18 cellular contexts compared by ENCODE assay signal in the genomic region with DNA sequence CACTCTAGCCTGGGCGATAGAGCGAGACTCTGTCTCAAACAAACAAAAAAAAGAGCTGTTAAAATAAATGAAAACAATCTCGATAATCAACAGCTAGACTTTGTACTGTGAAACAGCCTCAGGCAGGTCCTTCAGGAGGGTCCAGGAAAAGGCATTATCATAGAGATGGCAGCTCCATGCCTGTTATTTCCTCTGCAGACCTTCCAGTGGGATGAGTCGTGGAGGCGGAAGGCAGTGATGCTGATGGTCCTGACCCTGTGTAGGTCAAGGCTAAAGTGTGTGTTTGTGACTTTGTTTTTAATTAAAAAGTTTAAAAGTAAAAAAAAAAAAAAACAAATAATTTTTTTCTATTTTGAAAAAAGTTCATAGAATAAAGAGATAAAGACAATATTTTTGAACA.
"Had no signal": no experiment of that assay in that cellular context is flagged by ENCODE, and none has a peak within 500 bp of the region (broad histone marks: within the 10 kb centered on the region; RNA-seq: fewer than 3 reads in every experiment).

No MANE protein-coding gene starts in this region.

- DNase-seq: colonic mucosa; dermis blood vessel endothelial cell; erythroblast; heart left ventricle; hippocampal formation; mucosa of descending colon; natural killer cell; posterior cingulate gyrus; sigmoid colon; small intestine; stimulated activated CD4-positive, alpha-beta T cell treated with anti-CD3 and anti-CD28 coated beads, Interleukin-12 subunit alpha, Interleukin-12 subunit beta, amount 100 ng/mL, for 4 hours; stimulated activated naive CD4-positive, alpha-beta T cell; stomach; substantia nigra; transverse colon had no signal

- H3K27ac ChIP-seq: colonic mucosa, foreskin keratinocyte, heart left ventricle, right atrium auricular region, sigmoid colon, stomach, thoracic aorta, transverse colon had no signal

- H3K27me3 ChIP-seq: colonic mucosa, foreskin keratinocyte, heart left ventricle, right atrium auricular region, sigmoid colon, stomach, transverse colon had no signal

- H3K9me3 ChIP-seq: colonic mucosa, sigmoid colon, thoracic aorta had no signal

- H3K36me3 ChIP-seq: colonic mucosa, heart left ventricle, right atrium auricular region, sigmoid colon, stomach, thoracic aorta, transverse colon had no signal

- H3K4me3 ChIP-seq: colonic mucosa, heart left ventricle, mucosa of descending colon, right atrium auricular region, sigmoid colon, stomach, thoracic aorta, transverse colon had no signal

- H3K4me1 ChIP-seq: colonic mucosa, foreskin keratinocyte, heart left ventricle, right atrium auricular region, sigmoid colon, stomach, transverse colon had no signal

- ATAC-seq: heart left ventricle, mucosa of descending colon, natural killer cell had no signal
